ENCODE assay signal across 23 cellular contexts in the genomic region with DNA sequence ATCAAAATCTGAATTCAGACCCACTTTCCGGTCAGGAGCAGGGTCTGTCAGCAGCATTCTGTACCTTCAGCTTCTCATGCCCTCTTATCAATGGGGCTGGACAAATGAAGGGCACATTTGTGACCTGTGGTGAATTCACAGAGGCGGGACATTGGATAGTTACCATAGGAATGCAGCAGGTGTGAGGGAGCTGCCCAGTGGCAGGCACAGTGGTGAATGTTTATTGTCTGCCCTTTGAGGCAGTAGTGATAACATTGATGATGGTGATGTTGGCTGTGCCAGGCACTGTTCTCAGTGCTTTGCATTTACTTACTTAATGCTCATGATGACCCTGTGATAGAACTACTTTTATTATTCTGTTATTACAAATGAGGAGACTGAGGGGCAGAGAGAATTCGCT.
"Had no signal": no experiment of that assay in that cellular context is flagged by ENCODE, and none has a peak within 500 bp of the region (broad histone marks: within the 10 kb centered on the region; RNA-seq: fewer than 3 reads in every experiment).

No MANE protein-coding gene starts in this region.

- H3K36me3 ChIP-seq: gastrocnemius medialis, ovary, sigmoid colon, spleen, suprapubic skin, vagina had no signal

- H3K27ac ChIP-seq: dorsolateral prefrontal cortex, epithelial cell of prostate, gastrocnemius medialis, ovary, psoas muscle, sigmoid colon, spleen, suprapubic skin, vagina had no signal

- DNase-seq: dorsolateral prefrontal cortex; effector CD8-positive, alpha-beta T cell; endodermal cell; foreskin fibroblast; gastrocnemius medialis; mesendoderm; midbrain; natural killer cell; occipital lobe; ovary; posterior cingulate gyrus; psoas muscle; right cardiac atrium; sigmoid colon; spleen; stimulated activated CD4-positive, alpha-beta T cell treated with anti-CD3 and anti-CD28 coated beads, Interleukin-4, amount 100 ng/mL, for 4 hours; stimulated activated naive B cell treated with anti-CD40 and anti-IgM and Interleukin-4, amounts not matched to agents 10 μg/mL and 1 μg/mL and 100 μg/mL, for 72 hours; trophoblast cell had no signal

- H3K4me1 ChIP-seq: gastrocnemius medialis, psoas muscle, sigmoid colon, spleen, suprapubic skin, vagina had no signal

- ATAC-seq: esophagus mucosa; gastrocnemius medialis; left lobe of liver; natural killer cell; psoas muscle; right cardiac atrium; stimulated activated naive B cell treated with anti-CD40 and anti-IgM and Interleukin-4, amounts not matched to agents 10 μg/mL and 1 μg/mL and 100 μg/mL, for 72 hours had no signal

- H3K27me3 ChIP-seq: gastrocnemius medialis, ovary, sigmoid colon, spleen, suprapubic skin, vagina had no signal

- H3K9me3 ChIP-seq: gastrocnemius medialis, ovary, psoas muscle, sigmoid colon, spleen, suprapubic skin, vagina had no signal

- H3K4me3 ChIP-seq: dorsolateral prefrontal cortex, gastrocnemius medialis, ovary, psoas muscle, sigmoid colon, spleen, suprapubic skin, vagina had no signal
